8 cellular contexts compared by ENCODE assay signal in the genomic region with DNA sequence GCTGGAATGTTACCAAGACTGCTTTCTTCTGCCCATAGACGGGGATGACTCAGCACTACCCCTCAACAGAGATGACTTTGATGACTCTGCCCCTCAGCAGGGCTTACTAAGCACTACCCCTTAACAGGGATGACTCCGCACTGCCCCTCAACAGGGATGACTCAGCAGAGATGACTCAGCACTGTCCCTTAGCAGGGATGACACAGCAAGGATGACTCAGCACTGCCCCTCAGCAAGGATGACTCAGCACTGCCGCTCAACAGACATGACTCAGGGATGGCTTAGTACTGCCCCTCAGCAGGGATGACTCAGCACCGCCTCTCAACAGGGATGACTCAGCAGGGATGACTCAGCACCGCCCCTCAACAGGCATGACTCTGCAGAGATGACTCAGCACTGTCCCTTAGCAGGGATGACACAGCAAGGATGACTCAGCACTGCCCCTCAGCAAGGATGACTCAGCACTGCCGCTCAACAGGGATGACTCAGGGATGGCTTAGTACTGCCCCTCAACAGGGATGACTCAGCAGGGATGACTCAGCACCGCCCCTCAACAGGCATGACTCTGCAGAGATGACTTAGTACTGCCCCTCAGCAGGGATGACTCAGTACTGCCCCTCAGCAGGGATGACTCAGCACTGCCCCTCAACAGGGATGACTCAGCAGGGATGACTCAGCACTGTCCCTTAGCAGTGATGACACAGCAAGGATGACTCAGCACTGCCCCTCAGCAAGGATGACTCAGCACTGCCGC. TPM values are rescaled to one million over a fixed set of nuclear protein-coding genes. Genes with fewer than 3 reads are reported as not detected.
DNase-seq lines count a peak whose midpoint lies in the region; ATAC-seq and TF ChIP-seq lines count a peak whose summit lies in the region.
"Not testable (repeated sequence)": the region's sequence is repeated elsewhere in the genome, so short reads cannot be mapped to it uniquely, and the experiment has no call there.

No MANE protein-coding gene starts in this region.

- TF ChIP-seq RAD21 in IMR-90 (IDR thresholded peaks at IDR 0.05; ENCODE audit: low read length) = not testable (repeated sequence)

- not testable (repeated sequence) for H2AFZ ChIP-seq in IMR-90 (replicated peaks; ENCODE audit: low read length, poor library complexity); PC-9

- CTCF ChIA-PET in IMR-90 (lab: Yijun Ruan, JAX); PC-9 (lab: Charles Lee); activated CD4-positive, alpha-beta memory T cell treated with anti-CD3 and anti-CD28 coated beads for 36 hours (lab: Charles Lee): not testable (repeated sequence)

- not testable (repeated sequence) for H3K9me1 ChIP-seq in IMR-90 (ENCODE audit: insufficient read depth, low read length)

- peaks cover 21% of the 10 kb centered on the region for H3K9me3 ChIP-seq in IMR-90 (ENCODE audit: control insufficient read depth, insufficient read depth, low read length)
- peaks cover 26% of the 10 kb centered on the region for H3K9me3 ChIP-seq in PC-9 (ENCODE audit: insufficient read depth, low read depth)
- H3K9me3 ChIP-seq in body of pancreas, neutrophil: not testable (repeated sequence)

- H2AK5ac ChIP-seq in IMR-90 (ENCODE audit: low read depth, low read length) = not testable (repeated sequence)

- peaks cover 28% of the 10 kb centered on the region for H4K20me1 ChIP-seq in IMR-90 (ENCODE audit: insufficient read depth, low read length)
- not testable (repeated sequence) for H4K20me1 ChIP-seq in PC-9 (ENCODE audit: insufficient read depth)

- not testable (repeated sequence) for H2BK15ac ChIP-seq in IMR-90 (ENCODE audit: low read depth, low read length)

- peaks cover 62% of the 10 kb centered on the region for H3F3A ChIP-seq in PC-9 (ENCODE audit: insufficient read depth, low read depth)

- H3K27me3 ChIP-seq in IMR-90 (ENCODE audit: control insufficient read depth, insufficient read depth, low read length); PC-9 (ENCODE audit: insufficient read depth, low read depth); body of pancreas; neutrophil: not testable (repeated sequence)

- H2BK120ac ChIP-seq in IMR-90 (ENCODE audit: low read depth, low read length) = not testable (repeated sequence)

- peak overlapping the region; percentile 95 for H2BK5ac ChIP-seq in IMR-90 (ENCODE audit: low read depth, low read length, poor library complexity, severe bottlenecking)

- not testable (repeated sequence) for H3K4me3 ChIP-seq in IMR-90 (ENCODE audit: insufficient read depth, low read depth, low read length); PC-9; body of pancreas; neutrophil (ENCODE audit: low read depth in 1 of 2, low read length in 1 of 2)

- H3K27me3 Mint-ChIP-seq in CD14-positive monocyte (ENCODE audit: low read depth in 3 of 3) = peaks cover 0 to 18% (median 0%) of the 10 kb centered on the region in 3 donors
- H3K27me3 Mint-ChIP-seq in activated CD4-positive, alpha-beta memory T cell treated with anti-CD3 and anti-CD28 coated beads for 36 hours = peaks cover 12% of the 10 kb centered on the region

- BruUV-seq in IMR-90 (replicated peaks; lab: Mats Ljungman, UMichigan); PC-9 (replicated peaks; lab: Mats Ljungman, UMichigan): not testable (repeated sequence)

- dilution Hi-C loops in IMR-90 (cut with HindIII; ENCODE audit: low sequenced_read_pairs, unreplicated experiment) = not testable (repeated sequence)

- not testable (repeated sequence) for H3K9me2 ChIP-seq in PC-9 (ENCODE audit: insufficient read depth)

- H4K8ac ChIP-seq in IMR-90 (ENCODE audit: low read depth in 2 of 2, low read length in 2 of 2) = not testable (repeated sequence)

- H3K4ac ChIP-seq in IMR-90 (ENCODE audit: low read depth, low read length) = not testable (repeated sequence)

- H2AK9ac ChIP-seq in IMR-90 (replicated peaks; ENCODE audit: low read depth, low read length, poor library complexity) = not testable (repeated sequence)

- not testable (repeated sequence) for H2BK20ac ChIP-seq in IMR-90 (ENCODE audit: low read depth, low read length)

- not testable (repeated sequence) for H3K23ac ChIP-seq in IMR-90 (ENCODE audit: low read depth, low read length)

- intact Hi-C loops in CD14-positive monocyte (cut with micrococcal nuclease); IMR-90 (cut with micrococcal nuclease); PC-9 (cut with micrococcal nuclease; ENCODE audit: unreplicated experiment); body of pancreas (cut with DNase I): not testable (repeated sequence)
- intact Hi-C loops in activated CD4-positive, alpha-beta memory T cell treated with anti-CD3 and anti-CD28 coated beads for 36 hours (cut with micrococcal nuclease) = loop anchor here (2.0 kb wide), 1 partner anchor 22 kb away; no protein-coding TSS in a partner anchor

- H3K56ac ChIP-seq in IMR-90 (ENCODE audit: extremely low read depth, insufficient read depth, low read length) = not testable (repeated sequence)

- H3K27ac Mint-ChIP-seq in CD14-positive monocyte = peak overlapping the region; percentile 82 to 94 (median 91)
- peak overlapping the region; percentile 94 for H3K27ac Mint-ChIP-seq in activated CD4-positive, alpha-beta memory T cell treated with anti-CD3 and anti-CD28 coated beads for 36 hours

- H3K27ac ChIP-seq in IMR-90 (ENCODE audit: insufficient read depth, low read length) = peak overlapping the region; percentile 83
- H3K27ac ChIP-seq in PC-9 = peak overlapping the region; percentile 100
- peak overlapping the region; percentile 21 to 85 (median 46) for H3K27ac ChIP-seq in body of pancreas
- H3K27ac ChIP-seq in neutrophil = peak overlapping the region; percentile 75

- in situ Hi-C loops in IMR-90 (cut with MboI; ENCODE audit: low sequenced_read_pairs) = not testable (repeated sequence)

- not testable (repeated sequence) for H4K91ac ChIP-seq in IMR-90 (ENCODE audit: insufficient read depth, low read depth, low read length)

- TF ChIP-seq POLR2A in IMR-90 (IDR thresholded peaks at IDR 0.05; ENCODE audit: low read depth, low read length); body of pancreas (IDR thresholded peaks at IDR 0.05): not testable (repeated sequence)

- H3K14ac ChIP-seq in IMR-90 (replicated peaks; ENCODE audit: low read depth, low read length) = not testable (repeated sequence)

- DNase-seq in CD14-positive monocyte (ENCODE audit: low spot score) (peak; percentile 88), IMR-90 (peak; percentile 76), PC-9 (peak; percentile 42 to 60), body of pancreas (peak; percentile 36 to 51 (median 42)), glomerular visceral epithelial cell (ENCODE audit: extremely low spot score) (peak; percentile 51)
- peak; percentile 85 for DNase-seq in activated CD4-positive, alpha-beta memory T cell treated with anti-CD3 and anti-CD28 coated beads for 36 hours
- peak; percentile 26 for DNase-seq in stimulated activated CD8-positive, alpha-beta memory T cell treated with anti-CD3 and anti-CD28 coated beads, Interleukin-7, amount 100 ng/mL, for 24 hours (ENCODE audit: low read depth)

- POLR2A ChIA-PET in IMR-90 (lab: Charles Lee; ENCODE audit: unreplicated experiment); PC-9 (lab: Charles Lee; ENCODE audit: unreplicated experiment); activated CD4-positive, alpha-beta memory T cell treated with anti-CD3 and anti-CD28 coated beads for 36 hours (lab: Charles Lee): not testable (repeated sequence)

- H3K79me2 ChIP-seq in PC-9 (ENCODE audit: low read depth) = not testable (repeated sequence)

- TF ChIP-seq CTCF in CD14-positive monocyte (IDR thresholded peaks at IDR 0.05); IMR-90 (conservative IDR thresholded peaks at IDR 0.05; ENCODE audit: low read depth, low read length); PC-9 (conservative IDR thresholded peaks at IDR 0.05); body of pancreas (IDR thresholded peaks at IDR 0.05); neutrophil (IDR thresholded peaks at IDR 0.05): not testable (repeated sequence)

- not testable (repeated sequence) for H3K4me2 ChIP-seq in IMR-90 (ENCODE audit: low read depth, low read length); PC-9

- peaks cover 7 to 26% (median 17%) of the 10 kb centered on the region in 7 donors for H3K9me3 Mint-ChIP-seq in CD14-positive monocyte
- peaks cover 26% of the 10 kb centered on the region for H3K9me3 Mint-ChIP-seq in activated CD4-positive, alpha-beta memory T cell treated with anti-CD3 and anti-CD28 coated beads for 36 hours

- peak overlapping the region; percentile 60; the same call in 1 of the 2 replicates for H4K5ac ChIP-seq in IMR-90 (ENCODE audit: low read depth, low read length)

- WGBS in IMR-90 (ENCODE audit: extremely low coverage in 2 of 2, insufficient read length in 1 of 2), 2 experiments = 79% methylated on average over 3 of the region's 8 CpGs; no CpG with 5 or more reads in 1 of the 2 experiments
- 71 to 84% methylated on average over 4 to 8 of the region's 8 CpGs for WGBS in body of pancreas, 2 donors

- H3K4me1 Mint-ChIP-seq in CD14-positive monocyte = not testable (repeated sequence)
- peaks cover 18% of the 10 kb centered on the region for H3K4me1 Mint-ChIP-seq in activated CD4-positive, alpha-beta memory T cell treated with anti-CD3 and anti-CD28 coated beads for 36 hours (ENCODE audit: low read depth)

- peak overlapping the region; percentile 84; the same call in 1 of the 2 replicates for H3K18ac ChIP-seq in IMR-90 (ENCODE audit: low read depth, low read length)

- peaks cover 9 to 23% of the 10 kb centered on the region in 2 experiments; a peak in 3 of 4 replicates for H3K79me1 ChIP-seq in IMR-90 (ENCODE audit: low read depth in 1 of 2, low read length in 2 of 2)

- peak; percentile 44 for ATAC-seq in IMR-90 (ENCODE audit: low read depth)
- ATAC-seq in body of pancreas = not testable (repeated sequence)

- H3K36me3 Mint-ChIP-seq in CD14-positive monocyte = peaks cover 58 to 83% of the 10 kb centered on the region in 2 donors
- H3K36me3 Mint-ChIP-seq in activated CD4-positive, alpha-beta memory T cell treated with anti-CD3 and anti-CD28 coated beads for 36 hours = peaks cover 64% of the 10 kb centered on the region

- not testable (repeated sequence) for H3K4me3 Mint-ChIP-seq in CD14-positive monocyte
- H3K4me3 Mint-ChIP-seq in activated CD4-positive, alpha-beta memory T cell treated with anti-CD3 and anti-CD28 coated beads for 36 hours = peak overlapping the region; percentile 61

- peaks cover 49% of the 10 kb centered on the region for H3K36me3 ChIP-seq in IMR-90 (ENCODE audit: control insufficient read depth, insufficient read depth, low read length)
- H3K36me3 ChIP-seq in PC-9 (ENCODE audit: low read depth) = peaks cover 41% of the 10 kb centered on the region
- H3K36me3 ChIP-seq in body of pancreas (replicated peaks in 1 of 2; ENCODE audit: insufficient read depth in 1 of 2, low read depth in 2 of 2) = not testable (repeated sequence)
- peaks cover 35% of the 10 kb centered on the region for H3K36me3 ChIP-seq in neutrophil

- H3K4me1 ChIP-seq in IMR-90 (ENCODE audit: control insufficient read depth, insufficient read depth, low read length); PC-9 (replicated peaks; ENCODE audit: insufficient read depth); body of pancreas; neutrophil (ENCODE audit: control insufficient read depth in 1 of 2, insufficient read depth in 1 of 2, low read depth in 1 of 2, low read length in 1 of 2): not testable (repeated sequence)

- not testable (repeated sequence) for H3K9ac ChIP-seq in IMR-90 (ENCODE audit: low read depth, low read length)

RNA-seq across cellular contexts. Expression of a gene that starts 24.4 kb away (rescaled TPM):
- polyA plus RNA-seq in CD14-positive monocyte (not detected), IMR-90 (2012; rRNA removed) (23.0 and 26.2 TPM in 2 replicates)
- total RNA-seq in IMR-90 (2012; rRNA removed) (3.1 and 3.4 TPM in 2 replicates), PC-9 (2021) (32.4 and 35.8 TPM in 2 replicates), body of pancreas (10 to 100 TPM; 10.9 to 14.8 TPM)
- 14.9 and 31.6 TPM in 2 replicates for polyA plus RNA-seq in IMR-90 (2012; cell fraction: cytosol; rRNA removed)
- polyA plus RNA-seq in IMR-90 (2012; cell fraction: nucleus; rRNA removed; ENCODE audit: low replicate concordance) = 11.1 and 18.7 TPM in 2 replicates
- total RNA-seq in activated CD4-positive, alpha-beta memory T cell treated with anti-CD3 and anti-CD28 coated beads for 36 hours = under 1 TPM; 0.81 to 0.94 TPM

RNA-seq across cellular contexts. Expression of a gene that starts 46.3 kb away (rescaled TPM):
- polyA plus RNA-seq in CD14-positive monocyte (10 to 100 TPM; 63.7 to 83.7 TPM), IMR-90 (2012; rRNA removed) (141 and 160 TPM in 2 replicates)
- total RNA-seq in IMR-90 (2012; rRNA removed) (129 and 134 TPM in 2 replicates), PC-9 (2021) (59.6 and 66.9 TPM in 2 replicates), body of pancreas (10 to 100 TPM; 51.6 to 80.8 TPM)
- 177 and 213 TPM in 2 replicates for polyA plus RNA-seq in IMR-90 (2012; cell fraction: cytosol; rRNA removed)
- polyA plus RNA-seq in IMR-90 (2012; cell fraction: nucleus; rRNA removed; ENCODE audit: low replicate concordance) = 286 and 445 TPM in 2 replicates
- total RNA-seq in activated CD4-positive, alpha-beta memory T cell treated with anti-CD3 and anti-CD28 coated beads for 36 hours = 10 to 100 TPM; 29.0 to 33.3 TPM

Comparison
In these comparisons a context has a peak if more than half of its experiments do, and no peak if none do; other contexts are left out.
1. DNase-seq: peak in every context shown above with its lines; median percentile 88 in CD14-positive monocyte; 85 in activated CD4-positive, alpha-beta memory T cell treated with anti-CD3 and anti-CD28 coated beads for 36 hours; 76 in IMR-90; 51 in PC-9; 51 in glomerular visceral epithelial cell; 42 in body of pancreas; 26 in stimulated activated CD8-positive, alpha-beta memory T cell treated with anti-CD3 and anti-CD28 coated beads, Interleukin-7, amount 100 ng/mL, for 24 hours.
2. H3K27ac ChIP-seq: peak in every context shown above with its lines; median percentile 100 in PC-9; 83 in IMR-90; 75 in neutrophil; 46 in body of pancreas.